Comparison of ENCODE assay signal across 19 cellular contexts in the genomic region with DNA sequence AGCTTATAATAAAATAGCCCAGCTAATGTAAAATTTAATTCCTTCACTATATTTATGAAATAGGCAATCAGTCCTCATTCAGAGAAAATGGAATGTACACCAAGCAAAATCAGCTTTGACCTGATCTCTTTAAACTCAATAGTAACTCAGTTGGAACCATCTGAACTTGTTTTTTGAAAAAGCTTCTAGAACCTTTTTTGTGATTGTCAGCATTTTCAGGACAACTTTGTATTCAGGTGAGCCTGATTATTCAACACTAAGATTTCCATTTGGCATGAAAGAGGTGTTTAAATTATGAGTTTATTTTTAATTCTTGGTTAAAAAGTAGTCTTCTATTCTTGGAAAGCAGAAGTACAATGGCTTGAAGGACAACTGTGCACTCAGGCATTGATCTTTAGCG.
DNase-seq lines count a peak whose midpoint lies in the region; ATAC-seq, FAIRE-seq and TF ChIP-seq lines count a peak whose summit lies in the region.
"Had no signal": no experiment of that assay in that cellular context is flagged by ENCODE, and none has a peak within 500 bp of the region (broad histone marks: within the 10 kb centered on the region; RNA-seq: fewer than 3 reads in every experiment).

No MANE protein-coding gene starts in this region.

- no peak for TF ChIP-seq RAD21 in HepG2 (CRISPR knock-in tag; IDR thresholded peaks at IDR 0.05)
- TF ChIP-seq RAD21 in K562 (CRISPR knock-in tag; conservative IDR thresholded peaks at IDR 0.05 in 1 of 2, IDR thresholded peaks at IDR 0.05 in 1 of 2): no peak

- H3K9me1 ChIP-seq in K562 (ENCODE audit: control insufficient read depth, insufficient read depth, low read length): no peaks in the 10 kb centered on the region

- no peaks in the 10 kb centered on the region for H3K4me1 ChIP-seq in HepG2 (ENCODE audit: insufficient read depth, low read length)
- no peaks in the 10 kb centered on the region for H3K4me1 ChIP-seq in right lobe of liver
- H3K4me1 ChIP-seq in K562 (replicated peaks in 1 of 2; ENCODE audit: control insufficient read depth in 2 of 2, insufficient read depth in 2 of 2, low read length in 2 of 2): no peaks in the 10 kb centered on the region
- peaks cover 20% of the 10 kb centered on the region for H3K4me1 ChIP-seq in iPS-18a (ENCODE audit: control insufficient read depth, low read depth, low read length)

- no TSS peak for BruUV-seq in HepG2 (replicated peaks; lab: Mats Ljungman, UMichigan)
- no TSS peak for BruUV-seq in K562 (replicated peaks; lab: Mats Ljungman, UMichigan)

- H3K9me3 ChIP-seq in HepG2 (ENCODE audit: low read length) (no peaks in the 10 kb centered on the region), right lobe of liver (no peaks in the 10 kb centered on the region), K562 (replicated peaks; ENCODE audit: control insufficient read depth, insufficient read depth, low read depth, low read length) (no peaks in the 10 kb centered on the region), iPS-18a (ENCODE audit: control insufficient read depth, low read depth, low read length) (no peaks in the 10 kb centered on the region)

- WGBS in HepG2 (ENCODE audit: low lambda C conversion rate): 0% methylated on average over 1 of the region's 1 CpG
- WGBS in right lobe of liver (ENCODE audit: insufficient coverage, low coverage, low lambda C conversion rate, missing lambda C conversion rate): 77% methylated on average over 1 of the region's 1 CpG
- WGBS in K562 (ENCODE audit: insufficient coverage, low coverage, missing lambda C conversion rate): 0% methylated on average over 1 of the region's 1 CpG

- TF ChIP-seq CTCF in HepG2 (CRISPR knock-in tag; IDR thresholded peaks at IDR 0.05) (no peak), right lobe of liver (IDR thresholded peaks at IDR 0.05) (no peak), K562 (IDR thresholded peaks at IDR 0.05 in 2 of 3, conservative IDR thresholded peaks at IDR 0.05 in 1 of 3; ENCODE audit: insufficient read depth in 2 of 3, low read depth in 1 of 3, low read length in 3 of 3) (no peak)

- ATAC-seq in HepG2: no peak
- no peak for ATAC-seq in right lobe of liver
- no peak for ATAC-seq in K562
- no peak for ATAC-seq in HG02571 (IDR thresholded peaks at IDR 0.05; ENCODE audit: unreplicated experiment)
- ATAC-seq: CD8-positive, alpha-beta T cell had no signal

- H3K36me3 ChIP-seq in HepG2 (replicated peaks in 1 of 2; ENCODE audit: control insufficient read depth in 1 of 2, insufficient read depth in 2 of 2, low read length in 2 of 2): no peaks in the 10 kb centered on the region
- H3K36me3 ChIP-seq in right lobe of liver: no peaks in the 10 kb centered on the region
- no peaks in the 10 kb centered on the region for H3K36me3 ChIP-seq in K562 (ENCODE audit: control insufficient read depth, insufficient read depth, low read length)
- H3K36me3 ChIP-seq in iPS-18a (ENCODE audit: control insufficient read depth, low read depth, low read length): no peaks in the 10 kb centered on the region
- H3K36me3 ChIP-seq: BLaER1 treated with 17β-estradiol and CSF1 and Interleukin-3, amounts not matched to agents 10 nM and 100 nM had no signal

- CTCF ChIA-PET in HepG2 (lab: Yijun Ruan, JAX; ENCODE audit: low intra/inter-chr PET ratio, low total read pairs) (no interaction called here), K562 (lab: Yijun Ruan, JAX; ENCODE audit: low intra/inter-chr PET ratio) (no interaction called here)

- no peak for TF ChIP-seq POLR2A in HepG2 (IDR thresholded peaks at IDR 0.05; ENCODE audit: insufficient read depth in 1 of 2, low read depth in 2 of 2, low read length in 2 of 2)
- TF ChIP-seq POLR2A in right lobe of liver (IDR thresholded peaks at IDR 0.05): no peak
- TF ChIP-seq POLR2A in K562 (conservative IDR thresholded peaks at IDR 0.05): no peak

- H3K9ac ChIP-seq in HepG2 (ENCODE audit: insufficient read depth, low read depth, low read length) (no peak overlapping the region), K562 (ENCODE audit: insufficient read depth in 1 of 2, low read depth in 2 of 2, low read length in 2 of 2) (no peak overlapping the region), iPS-18a (ENCODE audit: low read length) (no peak overlapping the region)
- H3K9ac ChIP-seq: BLaER1 treated with 17β-estradiol and CSF1 and Interleukin-3, amounts not matched to agents 10 nM and 100 nM; KMS-11 had no signal

- in situ Hi-C loops in HepG2 (cut with HindIII; ENCODE audit: extremely low pct_ligation_motif_present, low pct_unique_long_range_greater_than_20kb) (no loop called here), K562 (cut with MboI) (no loop called here)

- TF ChIP-seq EP300 in HepG2 (IDR thresholded peaks at IDR 0.05; ENCODE audit: low read depth in 2 of 2, low read length in 2 of 2) (no peak), HepG2 (CRISPR knock-in tag; IDR thresholded peaks at IDR 0.05; ENCODE audit: borderline replicate concordance) (no peak), K562 (IDR thresholded peaks at IDR 0.05; ENCODE audit: low read length) (no peak)

- H3K27ac ChIP-seq in HepG2 (ENCODE audit: extremely low read length, insufficient read depth, low read length) (no peak overlapping the region), right lobe of liver (no peak overlapping the region), K562 (ENCODE audit: extremely low read depth, low read depth, low read length) (no peak overlapping the region), iPS-18a (ENCODE audit: low read length) (peak overlapping the region; percentile 24)
- H3K27ac ChIP-seq: 22Rv1; BLaER1 treated with 17β-estradiol and CSF1 and Interleukin-3, amounts not matched to agents 10 nM and 100 nM; KMS-11 had no signal

- DNase-seq in HepG2 (ENCODE audit: low spot score) (no peak), right lobe of liver (no peak), K562 (ENCODE audit: extremely low read depth in 1 of 4, low spot score in 3 of 4) (no peak), T1000 (lab: John Stamatoyannopoulos, UW) (no peak), COLO829 (ENCODE audit: low spot score) (no peak), Kasumi-1 (lab: John Stamatoyannopoulos, UW) (no peak)
- DNase-seq: CD8-positive, alpha-beta T cell; COR-L47; DMS 273 treated with DMSO at 0.1 percent for 48 hours; DND-41; EL; HCEC 1CT had no signal

- no peaks in the 10 kb centered on the region for H3K79me2 ChIP-seq in HepG2 (ENCODE audit: insufficient read depth, low read length)
- H3K79me2 ChIP-seq in K562 (ENCODE audit: control insufficient read depth, insufficient read depth, low read length): no peaks in the 10 kb centered on the region

- no peak for FAIRE-seq in HepG2 (lab: Jason Lieb, UNC)
- no peak for FAIRE-seq in K562 (lab: Jason Lieb, UNC)
- FAIRE-seq: GM12891, HTR-8/SVneo had no signal

- H3K4me3 ChIP-seq in HepG2 (replicated peaks in 1 of 3; ENCODE audit: insufficient read depth in 1 of 3, low read depth in 2 of 3, low read length in 3 of 3) (no peak overlapping the region), right lobe of liver (no peak overlapping the region), K562 (no peak overlapping the region), iPS-18a (ENCODE audit: low read length) (peak overlapping the region; percentile 28)
- H3K4me3 ChIP-seq: BLaER1 treated with 17β-estradiol and CSF1 and Interleukin-3, amounts not matched to agents 10 nM and 100 nM had no signal

- no peak overlapping the region for H2AFZ ChIP-seq in HepG2 (ENCODE audit: low read length)
- no peak overlapping the region for H2AFZ ChIP-seq in K562 (ENCODE audit: low read depth, low read length)

- no peaks in the 10 kb centered on the region; a peak in 1 of 5 replicates for H3K27me3 ChIP-seq in HepG2 (ENCODE audit: control insufficient read depth in 1 of 2, insufficient read depth in 2 of 2, low read length in 2 of 2)
- no peaks in the 10 kb centered on the region for H3K27me3 ChIP-seq in right lobe of liver
- H3K27me3 ChIP-seq in K562 (ENCODE audit: control insufficient read depth in 2 of 2, insufficient read depth in 2 of 2, low read length in 2 of 2): peaks cover 11 to 26% of the 10 kb centered on the region in 2 experiments; a peak in 4 of 5 replicates
- no peaks in the 10 kb centered on the region for H3K27me3 ChIP-seq in iPS-18a (ENCODE audit: control insufficient read depth, insufficient read depth, low read length)
- H3K27me3 ChIP-seq: BLaER1 treated with 17β-estradiol and CSF1 and Interleukin-3, amounts not matched to agents 10 nM and 100 nM had no signal

- H4K20me1 ChIP-seq in HepG2 (ENCODE audit: insufficient read depth, low read length): no peaks in the 10 kb centered on the region
- H4K20me1 ChIP-seq in K562 (replicated peaks; ENCODE audit: control insufficient read depth, insufficient read depth, low read length): no peaks in the 10 kb centered on the region
- H4K20me1 ChIP-seq: BLaER1 treated with 17β-estradiol and CSF1 and Interleukin-3, amounts not matched to agents 10 nM and 100 nM had no signal

- intact Hi-C loops in HepG2 (cut with micrococcal nuclease; ENCODE audit: unreplicated experiment) (loop anchor here (5.0 kb wide), 1 partner anchor 454 kb away; no protein-coding TSS in a partner anchor), right lobe of liver (cut with DNase I) (no loop called here), K562 (cut with micrococcal nuclease) (no loop called here)

- POLR2A ChIA-PET in HepG2 (lab: Yijun Ruan, JAX) (no interaction called here), K562 (lab: Yijun Ruan, JAX) (interaction anchor here (0.7 kb wide), 1 partner anchor 25 kb away, joined by 3 read pairs; no protein-coding TSS in a partner anchor)

- H3K4me2 ChIP-seq in HepG2 (ENCODE audit: low read depth, low read length): no peak overlapping the region
- H3K4me2 ChIP-seq in K562 (ENCODE audit: insufficient read depth, low read length): no peak overlapping the region
- H3K4me2 ChIP-seq: BLaER1 treated with 17β-estradiol and CSF1 and Interleukin-3, amounts not matched to agents 10 nM and 100 nM; KMS-11 had no signal

TF ChIP-seq in HepG2, 621 proteins besides CTCF, POLR2A, EP300 and RAD21 (continues in another document):
- TF ChIP-seq MAFK (conservative IDR thresholded peaks at IDR 0.05 in 1 of 2, IDR thresholded peaks at IDR 0.05 in 1 of 2; ENCODE audit: low read length in 2 of 2): peak; percentile 82 to 87
- TF ChIP-seq CBFB (CRISPR knock-in tag; IDR thresholded peaks at IDR 0.05): no peak
- no peak for TF ChIP-seq DNMT3B (CRISPR knock-in tag; conservative IDR thresholded peaks at IDR 0.05)

TF ChIP-seq in K562, 482 proteins besides CTCF, POLR2A, EP300 and RAD21 (continues in another document):
- TF ChIP-seq PTTG1 (tag; IDR thresholded peaks at IDR 0.05; ENCODE audit: low read depth) (no peak), ZNF76 (CRISPR knock-in tag; IDR thresholded peaks at IDR 0.05; ENCODE audit: borderline replicate concordance) (no peak), ZNF316 (IDR thresholded peaks at IDR 0.05) (peak; percentile 62)
- TF ChIP-seq, protein P1, sequence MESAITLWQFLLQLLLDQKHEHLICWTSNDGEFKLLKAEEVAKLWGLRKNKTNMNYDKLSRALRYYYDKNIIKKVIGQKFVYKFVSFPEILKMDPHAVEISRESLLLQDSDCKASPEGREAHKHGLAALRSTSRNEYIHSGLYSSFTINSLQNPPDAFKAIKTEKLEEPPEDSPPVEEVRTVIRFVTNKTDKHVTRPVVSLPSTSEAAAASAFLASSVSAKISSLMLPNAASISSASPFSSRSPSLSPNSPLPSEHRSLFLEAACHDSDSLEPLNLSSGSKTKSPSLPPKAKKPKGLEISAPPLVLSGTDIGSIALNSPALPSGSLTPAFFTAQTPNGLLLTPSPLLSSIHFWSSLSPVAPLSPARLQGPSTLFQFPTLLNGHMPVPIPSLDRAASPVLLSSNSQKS (CRISPR knock-in tag; IDR thresholded peaks at IDR 0.05): no peak

Comparison
In these comparisons a context has a peak if more than half of its experiments do, and no peak if none do; other contexts are left out.
1. Of the 241 proteins assayed by ChIP-seq in both HepG2 and K562: peak only in HepG2: MAFK; only in K562: none; in both: MAFF; in neither: 239.